In genomic region chr12:24947541-24948451, GRCh38 we compare ENCODE assay signal across 8 cellular contexts. TPM values are rescaled to one million over a fixed set of nuclear protein-coding genes. Genes with fewer than 3 reads are reported as not detected.
DNase-seq lines count a peak whose midpoint lies in the region; ATAC-seq and TF ChIP-seq lines count a peak whose summit lies in the region.

No MANE protein-coding gene starts in this region.

- intact Hi-C loops in Right ventricle myocardium inferior (cut with DNase I), result no loop called here
- intact Hi-C loops in activated CD8-positive, alpha-beta T cell treated with anti-CD3 and anti-CD28 coated beads for 36 hours (cut with micrococcal nuclease), result loop anchor here (5.0 kb wide), 2 partner anchors 45 to 110 kb away; no protein-coding TSS in a partner anchor

- H3K36me3 ChIP-seq in right atrium auricular region, result no peaks in the 10 kb centered on the region
- H3K36me3 ChIP-seq in kidney epithelial cell (ENCODE audit: control insufficient read depth, insufficient read depth, low read length), result no peaks in the 10 kb centered on the region
- H3K36me3 ChIP-seq in upper lobe of left lung, result no peaks in the 10 kb centered on the region

- CTCF ChIA-PET in activated CD8-positive, alpha-beta T cell treated with anti-CD3 and anti-CD28 coated beads for 36 hours (lab: Charles Lee), result interaction anchor here (1.4 to 2.2 kb wide), 3 partner anchors 13 to 109 kb away, joined by 3 to 6 read pairs (median 4); no protein-coding TSS in a partner anchor

- H3K4me3 ChIP-seq in right atrium auricular region, result peak overlapping the region; percentile 38 to 53
- peak overlapping the region; percentile 52 for H3K4me3 ChIP-seq in kidney epithelial cell (ENCODE audit: low read depth, low read length)
- H3K4me3 ChIP-seq in upper lobe of left lung, result peak overlapping the region; percentile 56 to 74 (median 68)

- H3K4me1 Mint-ChIP-seq in activated CD8-positive, alpha-beta T cell treated with anti-CD3 and anti-CD28 coated beads for 36 hours (ENCODE audit: low read depth), result peaks cover 44% of the 10 kb centered on the region

- H3K27me3 ChIP-seq in right atrium auricular region (no peaks in the 10 kb centered on the region), kidney epithelial cell (ENCODE audit: control insufficient read depth, insufficient read depth, low read length) (no peaks in the 10 kb centered on the region), upper lobe of left lung (no peaks in the 10 kb centered on the region)

- no peak for DNase-seq in right atrium auricular region (ENCODE audit: low spot score)
- DNase-seq in Right ventricle myocardium inferior (ENCODE audit: missing footprints), result no peak
- no peak for DNase-seq in activated CD8-positive, alpha-beta T cell treated with anti-CD3 and anti-CD28 coated beads for 36 hours
- no peak for DNase-seq in kidney epithelial cell (ENCODE audit: low read depth)
- DNase-seq in upper lobe of left lung, result no peak
- no peak for DNase-seq in DMS79 (lab: John Stamatoyannopoulos, UW)
- no peak for DNase-seq in NCI-H446 (lab: John Stamatoyannopoulos, UW)
- no peak for DNase-seq in NCI-H1048 (lab: John Stamatoyannopoulos, UW)

- peaks cover 0 to 8% of the 10 kb centered on the region in 2 donors for H3K4me1 ChIP-seq in right atrium auricular region
- H3K4me1 ChIP-seq in upper lobe of left lung, result peaks cover 0 to 15% (median 4%) of the 10 kb centered on the region in 4 donors

- TF ChIP-seq CTCF in right atrium auricular region (IDR thresholded peaks at IDR 0.05) (no peak), kidney epithelial cell (IDR thresholded peaks at IDR 0.05; ENCODE audit: insufficient read depth, low read length, poor library complexity, severe bottlenecking) (no peak), upper lobe of left lung (IDR thresholded peaks at IDR 0.05) (no peak)
- no peak for TF ChIP-seq CTCF in activated CD8-positive, alpha-beta T cell treated with anti-CD3 and anti-CD28 coated beads for 36 hours (IDR thresholded peaks at IDR 0.05)

- H3K9me3 Mint-ChIP-seq in activated CD8-positive, alpha-beta T cell treated with anti-CD3 and anti-CD28 coated beads for 36 hours, result no peaks in the 10 kb centered on the region

- peak overlapping the region; percentile 75 for H3K4me3 Mint-ChIP-seq in activated CD8-positive, alpha-beta T cell treated with anti-CD3 and anti-CD28 coated beads for 36 hours

- H3K27ac Mint-ChIP-seq in activated CD8-positive, alpha-beta T cell treated with anti-CD3 and anti-CD28 coated beads for 36 hours, result peak overlapping the region; percentile 84

- POLR2A ChIA-PET in activated CD8-positive, alpha-beta T cell treated with anti-CD3 and anti-CD28 coated beads for 36 hours (lab: Charles Lee), result interaction anchor here (0.6 to 3.2 kb wide), 8 partner anchors 13 to 109 kb away, joined by 3 to 12 read pairs (median 4); no protein-coding TSS in a partner anchor

- H3K9me3 ChIP-seq in right atrium auricular region (no peaks in the 10 kb centered on the region), upper lobe of left lung (no peaks in the 10 kb centered on the region)

- H3K27me3 Mint-ChIP-seq in activated CD8-positive, alpha-beta T cell treated with anti-CD3 and anti-CD28 coated beads for 36 hours, result peaks cover 26% of the 10 kb centered on the region

- no peak for TF ChIP-seq POLR2A in upper lobe of left lung (IDR thresholded peaks at IDR 0.05)

- peaks cover 27% of the 10 kb centered on the region for H3K36me3 Mint-ChIP-seq in activated CD8-positive, alpha-beta T cell treated with anti-CD3 and anti-CD28 coated beads for 36 hours (ENCODE audit: low read depth)

- 34 to 35% methylated on average over 12 of the region's 12 CpGs for WGBS in upper lobe of left lung, 2 donors

- H3K27ac ChIP-seq in right atrium auricular region (no peak overlapping the region), upper lobe of left lung (peak overlapping the region in 3 of 4 donors; percentile 62 to 76 (median 64))

- ATAC-seq in Right ventricle myocardium inferior (no peak), upper lobe of left lung (ENCODE audit: low FRiP score in 2 of 2) (no peak)
- ATAC-seq in activated CD8-positive, alpha-beta T cell treated with anti-CD3 and anti-CD28 coated beads for 36 hours, result peak; percentile 30

- no peak for TF ChIP-seq EP300 in upper lobe of left lung (IDR thresholded peaks at IDR 0.05)

RNA-seq across cellular contexts. Expression of gene BCAT1, which starts 1.1 kb away (rescaled TPM):
- total RNA-seq in right atrium auricular region, result 10 to 100 TPM in 1 of 2 donors, 1 to 10 TPM in 1; 3.4 to 13.1 TPM
- 5.8 TPM for total RNA-seq in Right ventricle myocardium inferior
- total RNA-seq in activated CD8-positive, alpha-beta T cell treated with anti-CD3 and anti-CD28 coated beads for 36 hours, result 10 to 100 TPM; 53.3 to 55.6 TPM
- 89.1 and 103 TPM in 2 replicates for total RNA-seq in kidney epithelial cell
- 100 to 1,000 TPM in 1 of 6 donors, 10 to 100 TPM in 5; 52.7 to 145 (median 72.7) TPM for total RNA-seq in upper lobe of left lung

Comparison
In these comparisons a context has a peak if more than half of its experiments do, and no peak if none do; other contexts are left out.
1. H3K27ac ChIP-seq: peak in upper lobe of left lung (3 of 4); none in right atrium auricular region (0 of 2).
2. Peak in every context shown above with its lines, with median percentiles within 50 percentile points of each other: H3K4me3 ChIP-seq.